ENCODE assay signal across 35 cellular contexts in the genomic region with DNA sequence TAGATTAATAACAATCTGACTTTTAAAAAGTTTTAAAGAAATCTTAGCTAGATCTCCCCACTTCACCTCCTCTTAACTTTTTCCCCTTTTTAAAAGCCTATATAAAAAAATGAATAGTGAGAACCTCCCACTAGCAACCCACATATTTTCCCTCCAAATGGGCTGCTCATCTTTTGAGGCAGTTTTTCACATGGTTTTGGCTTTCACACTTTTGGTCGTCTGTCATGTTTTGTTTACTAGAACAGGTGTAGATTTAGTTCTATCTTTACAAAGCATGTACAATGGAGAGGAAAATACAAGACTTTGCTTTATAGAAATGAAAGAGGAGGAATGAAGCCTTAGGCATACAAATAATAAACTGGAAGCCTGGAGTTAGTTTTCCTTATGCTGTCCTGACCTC.
"Had no signal": no experiment of that assay in that cellular context is flagged by ENCODE, and none has a peak within 500 bp of the region (broad histone marks: within the 10 kb centered on the region; RNA-seq: fewer than 3 reads in every experiment).

No MANE protein-coding gene starts in this region.

- H3K4me3 ChIP-seq: ascending aorta, cardiac muscle cell had no signal

- H3K36me3 ChIP-seq: ascending aorta, cardiac muscle cell, WERI-Rb-1 had no signal

- H3K27me3 Mint-ChIP-seq: activated CD4-positive, alpha-beta memory T cell treated with anti-CD3 and anti-CD28 coated beads, Interleukin-2, amount 10 ng/mL, durations not matched to agents 7 days and 5 days; activated CD4-positive, alpha-beta T cell treated with anti-CD3 and anti-CD28 coated beads for 36 hours; activated CD4-positive, alpha-beta T cell treated with anti-CD3 and anti-CD28 coated beads, Interleukin-2, amount 10 ng/mL, durations not matched to agents 7 days and 5 days; activated CD8-positive, alpha-beta memory T cell treated with anti-CD3 and anti-CD28 coated beads, Interleukin-2, amount 10 ng/mL, durations not matched to agents 7 days and 5 days; activated naive CD8-positive, alpha-beta T cell; activated naive CD8-positive, alpha-beta T cell treated with anti-CD3 and anti-CD28 coated beads, Interleukin-2, amount 10 ng/mL, durations not matched to agents 7 days and 5 days; activated naive CD8-positive, alpha-beta T cell treated with anti-CD3 and anti-CD28 coated beads, Interleukin-2, amount 50 U/mL, for 24 hours; activated T-cell treated with anti-CD3 and anti-CD28 coated beads, Interleukin-2, amount 50 U/mL, for 24 hours had no signal

- H3K27ac ChIP-seq: ascending aorta, cardiac muscle cell, WERI-Rb-1 had no signal

- ATAC-seq: activated CD4-positive, alpha-beta T cell treated with anti-CD3 and anti-CD28 coated beads for 36 hours; activated CD4-positive, CD25-positive, alpha-beta regulatory T cell treated with anti-CD3 and anti-CD28 coated beads, Interleukin-2, amount 50 U/mL, for 24 hours; activated CD8-positive, alpha-beta memory T cell treated with anti-CD3 and anti-CD28 coated beads, Interleukin-2, amount 10 ng/mL, durations not matched to agents 7 days and 5 days; activated CD8-positive, alpha-beta T cell treated with anti-CD3 and anti-CD28 coated beads, Interleukin-2, amount 10 ng/mL, durations not matched to agents 7 days and 5 days; activated naive CD8-positive, alpha-beta T cell treated with anti-CD3 and anti-CD28 coated beads, Interleukin-2, amount 50 U/mL, for 24 hours; activated T-helper 17 cell treated with anti-CD3 and anti-CD28 coated beads, Interleukin-2, amount 50 U/mL, for 72 hours; WTC11 had no signal

- H3K27ac Mint-ChIP-seq: activated CD4-positive, alpha-beta memory T cell treated with anti-CD3 and anti-CD28 coated beads, Interleukin-2, amount 10 ng/mL, durations not matched to agents 7 days and 5 days; activated CD4-positive, alpha-beta T cell treated with anti-CD3 and anti-CD28 coated beads for 36 hours; activated CD4-positive, alpha-beta T cell treated with anti-CD3 and anti-CD28 coated beads, Interleukin-2, amount 10 ng/mL, durations not matched to agents 7 days and 5 days; activated CD8-positive, alpha-beta memory T cell treated with anti-CD3 and anti-CD28 coated beads, Interleukin-2, amount 10 ng/mL, durations not matched to agents 7 days and 5 days; activated CD8-positive, alpha-beta T cell treated with anti-CD3 and anti-CD28 coated beads, Interleukin-2, amount 10 ng/mL, durations not matched to agents 7 days and 5 days; activated naive CD4-positive, alpha-beta T cell treated with anti-CD3 and anti-CD28 coated beads, Interleukin-2, amount 10 ng/mL, durations not matched to agents 7 days and 5 days; activated naive CD4-positive, alpha-beta T cell treated with anti-CD3 and anti-CD28 coated beads, Interleukin-2, amount 50 U/mL, for 24 hours; activated naive CD8-positive, alpha-beta T cell; activated naive CD8-positive, alpha-beta T cell treated with anti-CD3 and anti-CD28 coated beads, Interleukin-2, amount 10 ng/mL, durations not matched to agents 7 days and 5 days; activated naive CD8-positive, alpha-beta T cell treated with anti-CD3 and anti-CD28 coated beads, Interleukin-2, amount 50 U/mL, for 24 hours; activated T-cell treated with anti-CD3 and anti-CD28 coated beads, Interleukin-2, amount 50 U/mL, for 24 hours; activated T-helper 17 cell treated with anti-CD3 and anti-CD28 coated beads, Interleukin-2, amount 50 U/mL, for 72 hours; brain; T-helper 1 cell treated with Interleukin-12 subunit alpha and Interleukin-12 subunit beta and Interleukin-4 antibody, amounts not matched to agents 30 μg/mL and 1 μg/mL, for 36 hours; T-helper 2 cell treated with Interferon-gamma antibody and Interleukin-4, amounts not matched to agents 5 μg/mL and 100 μg/mL, for 36 hours; WTC11 had no signal

- H3K4me3 Mint-ChIP-seq: activated CD4-positive, alpha-beta memory T cell treated with anti-CD3 and anti-CD28 coated beads, Interleukin-2, amount 10 ng/mL, durations not matched to agents 7 days and 5 days; activated CD4-positive, alpha-beta T cell treated with anti-CD3 and anti-CD28 coated beads for 36 hours; activated CD4-positive, alpha-beta T cell treated with anti-CD3 and anti-CD28 coated beads, Interleukin-2, amount 10 ng/mL, durations not matched to agents 7 days and 5 days; activated CD8-positive, alpha-beta memory T cell treated with anti-CD3 and anti-CD28 coated beads, Interleukin-2, amount 10 ng/mL, durations not matched to agents 7 days and 5 days; activated CD8-positive, alpha-beta T cell treated with anti-CD3 and anti-CD28 coated beads, Interleukin-2, amount 10 ng/mL, durations not matched to agents 7 days and 5 days; activated naive CD4-positive, alpha-beta T cell treated with anti-CD3 and anti-CD28 coated beads, Interleukin-2, amount 10 ng/mL, durations not matched to agents 7 days and 5 days; activated naive CD4-positive, alpha-beta T cell treated with anti-CD3 and anti-CD28 coated beads, Interleukin-2, amount 50 U/mL, for 24 hours; activated naive CD8-positive, alpha-beta T cell; activated naive CD8-positive, alpha-beta T cell treated with anti-CD3 and anti-CD28 coated beads, Interleukin-2, amount 10 ng/mL, durations not matched to agents 7 days and 5 days; activated naive CD8-positive, alpha-beta T cell treated with anti-CD3 and anti-CD28 coated beads, Interleukin-2, amount 50 U/mL, for 24 hours; activated T-cell treated with anti-CD3 and anti-CD28 coated beads, Interleukin-2, amount 50 U/mL, for 24 hours; activated T-helper 17 cell treated with anti-CD3 and anti-CD28 coated beads, Interleukin-2, amount 50 U/mL, for 72 hours; brain; T-helper 1 cell treated with Interleukin-12 subunit alpha and Interleukin-12 subunit beta and Interleukin-4 antibody, amounts not matched to agents 30 μg/mL and 1 μg/mL, for 36 hours; T-helper 2 cell treated with Interferon-gamma antibody and Interleukin-4, amounts not matched to agents 5 μg/mL and 100 μg/mL, for 36 hours; WTC11 had no signal

- H3K36me3 Mint-ChIP-seq: WTC11 had no signal

- H3K27me3 ChIP-seq: ascending aorta, cardiac muscle cell had no signal

- DNase-seq: activated CD4-positive, alpha-beta memory T cell treated with anti-CD3 and anti-CD28 coated beads, Interleukin-2, amount 10 ng/mL, durations not matched to agents 7 days and 5 days; activated CD4-positive, alpha-beta T cell treated with anti-CD3 and anti-CD28 coated beads for 1 hour; activated CD4-positive, alpha-beta T cell treated with anti-CD3 and anti-CD28 coated beads for 36 hours; activated CD4-positive, alpha-beta T cell treated with anti-CD3 and anti-CD28 coated beads for 48 hours; activated CD4-positive, alpha-beta T cell treated with anti-CD3 and anti-CD28 coated beads, Interleukin-2, amount 10 ng/mL, durations not matched to agents 7 days and 5 days; activated CD4-positive, alpha-beta T cell treated with anti-CD3 and anti-CD28 coated beads, Interleukin-2, amount 50 U/mL, for 48 hours; activated CD4-positive, CD25-positive, alpha-beta regulatory T cell; activated CD8-positive, alpha-beta memory T cell treated with anti-CD3 and anti-CD28 coated beads for 24 hours; activated CD8-positive, alpha-beta memory T cell treated with anti-CD3 and anti-CD28 coated beads, Interleukin-2, amount 10 ng/mL, durations not matched to agents 7 days and 5 days; activated CD8-positive, alpha-beta memory T cell treated with anti-CD3 and anti-CD28 coated beads, Interleukin-2, amount 50 U/mL, for 48 hours; activated CD8-positive, alpha-beta T cell treated with anti-CD3 and anti-CD28 coated beads, Interleukin-2, amount 10 ng/mL, durations not matched to agents 7 days and 5 days; activated effector memory CD4-positive, alpha-beta T cell treated with anti-CD3 and anti-CD28 coated beads, Interleukin-2, amount 50 U/mL, for 16 hours; activated gamma-delta T cell treated with Interleukin-2 at 50 U/mL for 16 hours; activated naive CD4-positive, alpha-beta T cell; activated naive CD4-positive, alpha-beta T cell treated with anti-CD3 and anti-CD28 coated beads, Interleukin-2, amount 10 ng/mL, durations not matched to agents 7 days and 5 days; activated naive CD8-positive, alpha-beta T cell treated with anti-CD3 and anti-CD28 coated beads, Interleukin-2, amount 10 ng/mL, durations not matched to agents 7 days and 5 days; activated naive CD8-positive, alpha-beta T cell treated with anti-CD3 and anti-CD28 coated beads, Interleukin-2, amount 50 U/mL, for 24 hours; activated T-cell treated with anti-CD3 and anti-CD28 coated beads, Interleukin-2, amount 50 U/mL, for 24 hours; activated T-cell treated with anti-CD3 and anti-CD28 coated beads, Interleukin-2, amount 50 U/mL, for 48 hours; amygdala; anterior cingulate cortex; caudate nucleus; T-helper 1 cell; T-helper 9 cell; WERI-Rb-1 had no signal

- H3K4me1 ChIP-seq: ascending aorta had no signal

- H3K4me1 Mint-ChIP-seq: activated naive CD4-positive, alpha-beta T cell treated with anti-CD3 and anti-CD28 coated beads, Interleukin-2, amount 10 ng/mL, durations not matched to agents 7 days and 5 days; activated T-helper 17 cell treated with anti-CD3 and anti-CD28 coated beads, Interleukin-2, amount 50 U/mL, for 72 hours; brain had no signal
